In genomic region chr2:61018798-61019197, GRCh38 we compare ENCODE assay signal across 8 cellular contexts. TPM values are rescaled to one million over a fixed set of nuclear protein-coding genes. Genes with fewer than 3 reads are reported as not detected.
A peak's percentile ranks its signal among the peaks of the same experiment; 100 is the strongest.
DNase-seq lines count a peak whose midpoint lies in the region; ATAC-seq and TF ChIP-seq lines count a peak whose summit lies in the region.

No MANE protein-coding gene starts in this region.

- peaks cover 7 to 19% (median 17%) of the 10 kb centered on the region in 3 experiments; a peak in 6 of 7 replicates for H3K36me3 Mint-ChIP-seq in H9 (ENCODE audit: insufficient read depth in 1 of 3, low read depth in 3 of 3)

- H4K8ac ChIP-seq in H9 (replicated peaks; ENCODE audit: insufficient read length, low read depth, low read length) (no peak overlapping the region), trophoblast cell (ENCODE audit: low read depth, low read length) (no peak overlapping the region)

- no peak overlapping the region for H2BK15ac ChIP-seq in H9 (ENCODE audit: low read depth, low read length)

- peaks cover 12 to 20% of the 10 kb centered on the region in 2 experiments for H3K4me1 Mint-ChIP-seq in H9

- TF ChIP-seq CTCF in H9 (conservative IDR thresholded peaks at IDR 0.05) (no peak), WERI-Rb-1 (IDR thresholded peaks at IDR 0.05; ENCODE audit: low read depth, low read length) (no peak), foreskin keratinocyte (conservative IDR thresholded peaks at IDR 0.05) (no peak)

- H3K4me3 Mint-ChIP-seq in H9, result peak overlapping the region; percentile 90 to 100

- H4K91ac ChIP-seq in H9 (ENCODE audit: insufficient read length, low read depth, low read length) (no peak overlapping the region), trophoblast cell (ENCODE audit: low read depth, low read length) (no peak overlapping the region)

- no peak overlapping the region for H2BK12ac ChIP-seq in H9 (ENCODE audit: insufficient read length, low read depth, low read length)
- H2BK12ac ChIP-seq in trophoblast cell (ENCODE audit: low read length), result no peak overlapping the region

- no peak overlapping the region for H2AFZ ChIP-seq in H9 (ENCODE audit: low read length)
- no peak overlapping the region for H2AFZ ChIP-seq in trophoblast cell (ENCODE audit: insufficient read depth, low read length, poor library complexity)

- WGBS in H9 (ENCODE audit: extremely low coverage, insufficient read length, low lambda C conversion rate), result no CpG with 5 or more reads among the region's 6 CpGs
- WGBS in trophoblast cell (ENCODE audit: extremely low coverage, insufficient coverage, insufficient read length), result no CpG with 5 or more reads among the region's 6 CpGs

- H3T11ph ChIP-seq in H9 (ENCODE audit: low read length), result no peak overlapping the region

- H3K4me3 ChIP-seq in WERI-Rb-1 (ENCODE audit: low read depth, low read length) (peak overlapping the region; percentile 96), skin epidermis (peak overlapping the region; percentile 80 to 94 (median 92)), trophoblast cell (ENCODE audit: low read depth, low read length) (no peak overlapping the region)

- no peak for DNase-seq in H9
- DNase-seq in WERI-Rb-1, result no peak
- no peak for DNase-seq in foreskin keratinocyte
- DNase-seq in SKM-1 treated with dmso at 0.1 percent for 144 hours (lab: John Stamatoyannopoulos, UW; ENCODE audit: unreplicated experiment), result no peak
- no peak for DNase-seq in trophoblast cell
- DNase-seq in iPS-NIHi11 (ENCODE audit: low spot score), result no peak
- no peak for DNase-seq in A172 (ENCODE audit: low spot score)

- H3K14ac ChIP-seq in H9 (ENCODE audit: insufficient read depth, low read length) (no peak overlapping the region), trophoblast cell (ENCODE audit: low read length) (no peak overlapping the region)

- H3K4ac ChIP-seq in H9 (ENCODE audit: low read depth, low read length) (no peak overlapping the region), trophoblast cell (ENCODE audit: low read depth, low read length) (no peak overlapping the region)

- H3K27me3 ChIP-seq in H9 (ENCODE audit: insufficient read depth, low read length), result no peaks in the 10 kb centered on the region
- H3K27me3 ChIP-seq in WERI-Rb-1 (ENCODE audit: insufficient read depth, low read depth, severe bottlenecking), result no peaks in the 10 kb centered on the region
- no peaks in the 10 kb centered on the region for H3K27me3 ChIP-seq in foreskin keratinocyte
- no peaks in the 10 kb centered on the region for H3K27me3 ChIP-seq in trophoblast cell (ENCODE audit: insufficient read depth, low read length)

- H3K23ac ChIP-seq in H9 (ENCODE audit: insufficient read length, low read depth, low read length), result no peak overlapping the region
- no peak overlapping the region for H3K23ac ChIP-seq in trophoblast cell (ENCODE audit: low read length)

- H3K27ac Mint-ChIP-seq in H9, result no peak overlapping the region

- peaks cover 6% of the 10 kb centered on the region for H3K23me2 ChIP-seq in H9 (ENCODE audit: insufficient read length, low read depth, low read length, poor library complexity, severe bottlenecking)

- no peak overlapping the region for H3K27ac ChIP-seq in H9 (ENCODE audit: insufficient read length, low read depth, low read length)
- peak overlapping the region; percentile 93 for H3K27ac ChIP-seq in WERI-Rb-1
- H3K27ac ChIP-seq in foreskin keratinocyte, result peak overlapping the region; percentile 96
- H3K27ac ChIP-seq in skin epidermis, result peak overlapping the region in 18 of 21 experiments; percentile 87 to 95 (median 92)
- H3K27ac ChIP-seq in trophoblast cell (ENCODE audit: low read depth, low read length), result no peak overlapping the region

- H3K27me3 Mint-ChIP-seq in H9 (ENCODE audit: low read depth), result no peaks in the 10 kb centered on the region

- H2BK120ac ChIP-seq in H9 (ENCODE audit: low read depth, low read length, poor library complexity, severe bottlenecking), result no peak overlapping the region
- H2BK120ac ChIP-seq in trophoblast cell (ENCODE audit: insufficient read depth, low read length, poor library complexity), result no peak overlapping the region

- no peak overlapping the region for H3K56ac ChIP-seq in H9 (ENCODE audit: insufficient read length, low read depth, low read length)

- H3K9ac ChIP-seq in H9 (ENCODE audit: extremely low read depth, insufficient read length, low read length) (no peak overlapping the region), trophoblast cell (ENCODE audit: low read length) (no peak overlapping the region)

- H3K4me2 ChIP-seq in H9 (ENCODE audit: insufficient read depth, insufficient read length, low read length) (peak overlapping the region; percentile 90), trophoblast cell (ENCODE audit: low read length) (no peak overlapping the region)

- no peak for ATAC-seq in foreskin keratinocyte

- no peak overlapping the region for H2AK5ac ChIP-seq in H9 (ENCODE audit: insufficient read length, low read length)
- no peak overlapping the region for H2AK5ac ChIP-seq in trophoblast cell (ENCODE audit: low read length)

- H3K9me3 ChIP-seq in H9 (ENCODE audit: control insufficient read depth, low read depth, low read length) (no peaks in the 10 kb centered on the region), WERI-Rb-1 (ENCODE audit: severe bottlenecking) (no peaks in the 10 kb centered on the region), trophoblast cell (ENCODE audit: insufficient read depth, low read depth, low read length) (peaks cover 4% of the 10 kb centered on the region)

- H4K20me1 ChIP-seq in H9 (ENCODE audit: control insufficient read depth, insufficient read depth, insufficient read length), result no peaks in the 10 kb centered on the region

- no peak overlapping the region for H4K5ac ChIP-seq in H9 (ENCODE audit: insufficient read length, low read depth, low read length)

- no peak overlapping the region for H2BK20ac ChIP-seq in H9 (ENCODE audit: low read depth, low read length, poor library complexity, severe bottlenecking)

- H3K4me1 ChIP-seq in H9 (ENCODE audit: insufficient read depth, low read length), result no peaks in the 10 kb centered on the region
- H3K4me1 ChIP-seq in foreskin keratinocyte, result peaks cover 26% of the 10 kb centered on the region
- no peaks in the 10 kb centered on the region for H3K4me1 ChIP-seq in trophoblast cell (ENCODE audit: control insufficient read depth in 1 of 2, insufficient read depth in 2 of 2, low read length in 2 of 2)

- no peak overlapping the region for H4K12ac ChIP-seq in trophoblast cell (ENCODE audit: low read depth, low read length)

- H3K79me1 ChIP-seq in H9 (ENCODE audit: insufficient read depth, low read depth, low read length, poor library complexity, severe bottlenecking), result peaks cover 4% of the 10 kb centered on the region
- peaks cover 15% of the 10 kb centered on the region for H3K79me1 ChIP-seq in trophoblast cell (ENCODE audit: low read length)

- H3K9me3 Mint-ChIP-seq in H9, result no peaks in the 10 kb centered on the region

- peaks cover 33% of the 10 kb centered on the region for H3K36me3 ChIP-seq in WERI-Rb-1
- peaks cover 11 to 15% of the 10 kb centered on the region in 2 experiments for H3K36me3 ChIP-seq in trophoblast cell (ENCODE audit: control insufficient read depth in 1 of 2, insufficient read depth in 2 of 2, low read length in 2 of 2)

- H2BK5ac ChIP-seq in H9 (ENCODE audit: insufficient read length, low read length) (no peak overlapping the region), trophoblast cell (ENCODE audit: low read depth, low read length, poor library complexity) (no peak overlapping the region)

- H3K18ac ChIP-seq in H9 (ENCODE audit: insufficient read length, low read depth, low read length), result no peak overlapping the region
- H3K18ac ChIP-seq in trophoblast cell (ENCODE audit: low read length), result no peak overlapping the region

- H3K79me2 ChIP-seq in H9 (ENCODE audit: insufficient read depth, low read length) (peaks cover 4% of the 10 kb centered on the region; the same call in 1 of the 2 replicates), trophoblast cell (ENCODE audit: control insufficient read depth, insufficient read depth, low read length, poor library complexity) (peaks cover 14% of the 10 kb centered on the region)

RNA-seq across cellular contexts. Expression of gene PUS10, which starts 0.7 kb away (rescaled TPM):
- total RNA-seq in H9 (2021) (2.3 TPM in 2 replicates), foreskin keratinocyte (3.1 and 3.4 TPM in 2 replicates)
- polyA plus RNA-seq in foreskin keratinocyte, result 1.1 and 1.3 TPM in 2 replicates
- polyA plus RNA-seq in trophoblast cell (2013), result 2.5 and 2.6 TPM in 2 replicates
- 5.0 and 7.5 TPM in 2 replicates for total RNA-seq in A172 (2014; rRNA removed; shearing (Covaris generic))

RNA-seq across cellular contexts. Expression of gene PEX13, which starts 1.3 kb away (rescaled TPM):
- total RNA-seq in H9 (2021) (22.4 TPM in 2 replicates), foreskin keratinocyte (20.7 and 22.3 TPM in 2 replicates)
- 7.0 and 8.2 TPM in 2 replicates for polyA plus RNA-seq in foreskin keratinocyte
- polyA plus RNA-seq in trophoblast cell (2013), result 18.6 and 19.5 TPM in 2 replicates
- 61.3 and 82.4 TPM in 2 replicates for total RNA-seq in A172 (2014; rRNA removed; shearing (Covaris generic))

RNA-seq across cellular contexts. Expression of gene SANBR, which starts 46.9 kb away (rescaled TPM):
- total RNA-seq in H9 (2021) (8.9 and 10.1 TPM in 2 replicates), foreskin keratinocyte (11.0 and 11.5 TPM in 2 replicates)
- polyA plus RNA-seq in foreskin keratinocyte, result 4.2 and 4.3 TPM in 2 replicates
- 12.2 and 12.3 TPM in 2 replicates for polyA plus RNA-seq in trophoblast cell (2013)
- total RNA-seq in A172 (2014; rRNA removed; shearing (Covaris generic)), result 22.8 and 26.7 TPM in 2 replicates

Comparison
In these comparisons a context has a peak if more than half of its experiments do, and no peak if none do; other contexts are left out.
1. H3K27ac ChIP-seq: peak in WERI-Rb-1 (single experiment), foreskin keratinocyte (single experiment) and skin epidermis (18 of 21); none in H9 (single experiment) and trophoblast cell (single experiment).